16 cellular contexts compared by ENCODE assay signal in the genomic region with DNA sequence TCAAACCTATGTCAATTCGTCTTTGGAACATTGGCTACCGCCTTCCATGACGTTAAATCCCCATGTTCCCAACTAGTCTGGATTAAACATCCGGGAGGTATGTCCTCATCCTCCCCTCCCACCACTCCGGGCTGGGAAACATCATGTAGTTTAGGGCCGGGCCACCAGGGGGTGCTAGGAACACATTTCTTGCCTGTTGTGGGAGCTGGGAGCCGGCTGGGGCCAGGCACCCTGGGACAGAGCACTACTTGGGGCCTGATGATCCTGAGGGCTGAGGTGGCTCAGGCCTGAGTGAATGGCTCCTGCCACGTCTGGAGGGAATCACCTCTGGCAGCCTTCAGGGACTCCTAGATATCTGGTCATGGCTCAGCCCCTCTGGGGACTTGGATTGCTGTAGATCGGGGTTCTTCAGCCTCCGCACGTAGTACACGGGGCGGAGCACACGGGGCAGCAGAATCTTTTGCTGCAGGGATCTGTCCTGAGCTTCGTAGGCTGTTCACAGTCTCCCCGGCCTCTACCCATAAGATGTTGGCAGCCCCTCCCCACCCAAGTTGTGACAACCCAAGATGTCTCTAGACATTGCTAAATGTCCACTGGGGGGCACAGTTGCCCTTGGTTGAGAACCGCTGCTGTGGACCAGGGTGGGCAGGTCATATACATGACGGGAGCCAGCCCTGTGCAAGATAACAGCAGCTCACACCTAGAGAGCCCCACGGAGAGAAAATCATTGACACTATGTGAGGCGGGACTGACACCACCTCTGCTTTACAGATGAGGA.
DNase-seq lines count a peak whose midpoint lies in the region; ATAC-seq and TF ChIP-seq lines count a peak whose summit lies in the region.
"Had no signal": no experiment of that assay in that cellular context is flagged by ENCODE, and none has a peak within 500 bp of the region (broad histone marks: within the 10 kb centered on the region; RNA-seq: fewer than 3 reads in every experiment).

No MANE protein-coding gene starts in this region.

- H3K27me3 ChIP-seq in DND-41 (ENCODE audit: insufficient read depth, low read length, poor library complexity) (no peaks in the 10 kb centered on the region), esophagus muscularis mucosa (peaks cover 0 to 7% (median 0%) of the 10 kb centered on the region in 4 donors), vagina (no peaks in the 10 kb centered on the region)
- H3K27me3 ChIP-seq: Peyer's patch had no signal

- TF ChIP-seq POLR2A in esophagus muscularis mucosa (IDR thresholded peaks at IDR 0.05; ENCODE audit: low read depth) (no peak), vagina (IDR thresholded peaks at IDR 0.05) (no peak)

- H3K27ac ChIP-seq in DND-41 (ENCODE audit: low read length) (no peak overlapping the region), esophagus muscularis mucosa (replicated peaks in 1 of 4) (no peak overlapping the region), vagina (no peak overlapping the region)
- H3K27ac ChIP-seq: Peyer's patch, thoracic aorta, VCaP had no signal

- intact Hi-C loops in esophagus muscularis mucosa (cut with DNase I), result no loop called here
- intact Hi-C loops in vagina (cut with DNase I), result no loop called here

- H3K4me1 ChIP-seq in DND-41 (ENCODE audit: insufficient read depth, low read length) (no peaks in the 10 kb centered on the region), esophagus muscularis mucosa (no peaks in the 10 kb centered on the region), vagina (no peaks in the 10 kb centered on the region)
- H3K4me1 ChIP-seq: Peyer's patch had no signal

- WGBS in esophagus muscularis mucosa, result 63% methylated on average over 17 of the region's 20 CpGs

- H3K79me2 ChIP-seq in DND-41 (ENCODE audit: insufficient read depth, low read length), result no peaks in the 10 kb centered on the region

- H3K9ac ChIP-seq in DND-41 (ENCODE audit: low read depth, low read length), result no peak overlapping the region

- no peak overlapping the region for H3K4me2 ChIP-seq in DND-41 (ENCODE audit: insufficient read depth, low read length)

- no peak for TF ChIP-seq EP300 in esophagus muscularis mucosa (IDR thresholded peaks at IDR 0.05)

- ATAC-seq in DND-41 (ENCODE audit: insufficient read depth, low read depth), result no peak

- H3K36me3 ChIP-seq in DND-41 (ENCODE audit: insufficient read depth, low read length) (no peaks in the 10 kb centered on the region), esophagus muscularis mucosa (no peaks in the 10 kb centered on the region), vagina (no peaks in the 10 kb centered on the region)
- H3K36me3 ChIP-seq: Peyer's patch, thoracic aorta had no signal

- no peak overlapping the region for H2AFZ ChIP-seq in DND-41 (ENCODE audit: low read depth, low read length)

- DNase-seq in DMS53 (lab: John Stamatoyannopoulos, UW) (peak; percentile 18), DMS53 treated with DMSO at 0.1 percent for 48 hours (lab: John Stamatoyannopoulos, UW; ENCODE audit: unreplicated experiment) (no peak), DND-41 (peak; percentile 12), NCI-H526 (lab: John Stamatoyannopoulos, UW) (peak; percentile 2 to 39), epithelial cell of proximal tubule (ENCODE audit: low read depth) (no peak), esophagus muscularis mucosa (ENCODE audit: extremely low spot score) (no peak), vagina (ENCODE audit: extremely low spot score in 2 of 2) (no peak)
- DNase-seq in stimulated activated naive CD4-positive, alpha-beta T cell treated with Interleukin-2 at 50 U/mL for 16 hours (lab: John Stamatoyannopoulos, UW), result no peak
- DNase-seq: activated effector memory CD4-positive, alpha-beta T cell treated with anti-CD3 and anti-CD28 coated beads, Interleukin-2, amount 50 U/mL, for 16 hours; DMS79 treated with DMSO at 0.1 percent for 48 hours; naive B cell; NCI-H2081; Peyer's patch; retina had no signal

- H3K9me3 ChIP-seq in DND-41 (ENCODE audit: insufficient read depth, low read length, severe bottlenecking) (peaks cover 18% of the 10 kb centered on the region), esophagus muscularis mucosa (no peaks in the 10 kb centered on the region), vagina (no peaks in the 10 kb centered on the region)
- H3K9me3 ChIP-seq: Peyer's patch, thoracic aorta had no signal

- TF ChIP-seq CTCF in DND-41 (IDR thresholded peaks at IDR 0.05; ENCODE audit: borderline replicate concordance, extremely low read depth, low read length, poor library complexity, severe bottlenecking) (peak; percentile 52), epithelial cell of proximal tubule (conservative IDR thresholded peaks at IDR 0.05; ENCODE audit: low read depth, low read length) (peak; percentile 13), esophagus muscularis mucosa (IDR thresholded peaks at IDR 0.05) (peak in 1 of 3 experiments; percentile 25), vagina (IDR thresholded peaks at IDR 0.05) (no peak)

- H3K4me3 ChIP-seq in DND-41 (ENCODE audit: low read depth in 1 of 2, low read length in 2 of 2) (no peak overlapping the region), epithelial cell of proximal tubule (ENCODE audit: low read depth, low read length) (no peak overlapping the region), esophagus muscularis mucosa (no peak overlapping the region), vagina (no peak overlapping the region)
- H3K4me3 ChIP-seq: Peyer's patch, thoracic aorta had no signal

- no peaks in the 10 kb centered on the region for H4K20me1 ChIP-seq in DND-41 (ENCODE audit: insufficient read depth, low read length)

Comparison
In these comparisons a context has a peak if more than half of its experiments do, and no peak if none do; other contexts are left out.
1. DNase-seq: peak in DMS53 (single experiment), DND-41 (single experiment) and NCI-H526 (2 of 2); none in DMS53 treated with DMSO at 0.1 percent for 48 hours (single experiment), epithelial cell of proximal tubule (single experiment), esophagus muscularis mucosa (single experiment), stimulated activated naive CD4-positive, alpha-beta T cell treated with Interleukin-2 at 50 U/mL for 16 hours (single experiment) and vagina (0 of 2).
2. CTCF ChIP-seq: peak in DND-41 (single experiment) and epithelial cell of proximal tubule (single experiment); none in vagina (0 of 3).